In the genomic region with DNA sequence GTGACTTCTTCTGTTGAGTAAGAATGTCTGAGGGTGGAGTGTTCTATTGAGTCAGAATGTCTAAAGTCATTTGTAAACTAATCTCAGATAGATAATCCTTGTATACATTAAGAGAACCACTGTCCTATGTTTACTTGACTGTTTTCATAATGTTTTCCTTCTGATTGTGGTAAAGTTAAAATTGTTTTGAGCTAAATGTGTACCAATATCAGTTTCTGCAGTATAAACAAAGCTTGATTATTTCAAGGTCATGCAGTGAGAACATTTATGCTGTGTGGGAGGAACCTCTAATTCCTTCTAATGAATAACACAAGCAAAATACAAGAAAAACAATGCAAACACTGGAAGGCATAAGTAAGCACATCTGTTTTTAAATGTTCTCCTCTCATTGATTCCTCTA, we compare ENCODE assay signal across 6 cellular contexts.
"Had no signal": no experiment of that assay in that cellular context is flagged by ENCODE, and none has a peak within 500 bp of the region (broad histone marks: within the 10 kb centered on the region; RNA-seq: fewer than 3 reads in every experiment).

No MANE protein-coding gene starts in this region.

- H3K4me3 ChIP-seq: GM23338 had no signal

- H3K4me2 ChIP-seq: GM23338 had no signal

- H3K9me3 Mint-ChIP-seq: GM23338, H9 had no signal

- H3K36me3 Mint-ChIP-seq: IgD-negative memory B cell had no signal

- DNase-seq: H9, KBM-7 had no signal

- ATAC-seq: GM23338, HepG2 had no signal

- H3K4me3 Mint-ChIP-seq: GM23338, H9, IgD-negative memory B cell had no signal

- H3K27ac ChIP-seq: HL-60 had no signal

- H2AFZ ChIP-seq: GM23338 had no signal

- H3K27me3 Mint-ChIP-seq: IgD-negative memory B cell had no signal

- H3K27ac Mint-ChIP-seq: GM23338, H9, IgD-negative memory B cell had no signal
